13 cellular contexts compared by ENCODE assay signal in the genomic region with DNA sequence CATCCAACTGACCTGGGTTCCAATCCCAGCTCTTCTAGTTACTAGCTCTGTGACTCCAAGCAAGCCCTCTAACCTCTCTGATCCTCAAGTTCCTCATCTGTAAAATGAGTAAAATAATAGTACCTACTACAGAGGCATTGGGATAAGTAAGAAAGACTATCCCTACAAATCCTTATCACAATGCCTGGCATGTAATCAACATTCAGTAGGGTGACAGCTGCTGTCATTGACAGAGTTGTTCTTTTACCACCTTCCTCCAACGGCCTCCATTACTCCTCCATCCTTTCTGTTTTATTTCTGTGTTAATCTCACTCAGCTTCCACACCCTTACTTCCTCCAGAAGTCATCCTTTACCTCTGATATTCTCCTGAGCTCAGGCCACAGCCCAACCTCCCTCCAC. TPM values are rescaled to one million over a fixed set of nuclear protein-coding genes. Genes with fewer than 3 reads are reported as not detected.
A peak's percentile ranks its signal among the peaks of the same experiment; 100 is the strongest.
DNase-seq lines count a peak whose midpoint lies in the region; TF ChIP-seq lines count a peak whose summit lies in the region.
"Had no signal": no experiment of that assay in that cellular context is flagged by ENCODE, and none has a peak within 500 bp of the region (broad histone marks: within the 10 kb centered on the region; RNA-seq: fewer than 3 reads in every experiment).

No MANE protein-coding gene starts in this region.

- no peak overlapping the region for H2AFZ ChIP-seq in mesenchymal stem cell (ENCODE audit: low read depth, low read length)

- TF ChIP-seq CTCF in MCF 10A (IDR thresholded peaks at IDR 0.05; ENCODE audit: unreplicated experiment) (no peak), tibial artery (IDR thresholded peaks at IDR 0.05) (no peak)

- CTCF ChIA-PET in MCF 10A (lab: Yijun Ruan, JAX) = interaction anchor here (0.6 to 52.5 kb wide), 22 partner anchors 10 to 1931 kb away, joined by 3 to 1243 read pairs (median 4); no protein-coding TSS in a partner anchor
- CTCF ChIA-PET in activated CD4-positive, alpha-beta memory T cell treated with anti-CD3 and anti-CD28 coated beads for 36 hours (lab: Charles Lee) = interaction anchor here (1.0 to 4.6 kb wide), 4 partner anchors 10 to 68 kb away, joined by 3 to 39 read pairs (median 9); no protein-coding TSS in a partner anchor

- H3K4me1 Mint-ChIP-seq in MCF 10A (ENCODE audit: insufficient read depth, unreplicated experiment) = peaks cover 26% of the 10 kb centered on the region
- no peaks in the 10 kb centered on the region for H3K4me1 Mint-ChIP-seq in activated CD4-positive, alpha-beta memory T cell treated with anti-CD3 and anti-CD28 coated beads for 36 hours (ENCODE audit: low read depth)

- no peaks in the 10 kb centered on the region for H3K9me3 Mint-ChIP-seq in MCF 10A (ENCODE audit: unreplicated experiment)
- no peaks in the 10 kb centered on the region for H3K9me3 Mint-ChIP-seq in activated CD4-positive, alpha-beta memory T cell treated with anti-CD3 and anti-CD28 coated beads for 36 hours
- H3K9me3 Mint-ChIP-seq: activated CD4-positive, alpha-beta T cell treated with anti-CD3 and anti-CD28 coated beads, Interleukin-2, amount 10 ng/mL, durations not matched to agents 7 days and 5 days had no signal

- DNase-seq in MCF 10A (ENCODE audit: unreplicated experiment) (no peak), mesenchymal stem cell (no peak), tibial artery (no peak), retina (no peak), activated T-cell treated with anti-CD3 and anti-CD28 coated beads for 4 hours (no peak)
- no peak for DNase-seq in activated CD4-positive, alpha-beta memory T cell treated with anti-CD3 and anti-CD28 coated beads for 36 hours
- DNase-seq: activated CD4-positive, alpha-beta T cell treated with anti-CD3 and anti-CD28 coated beads, Interleukin-2, amount 10 ng/mL, durations not matched to agents 7 days and 5 days; activated naive CD4-positive, alpha-beta T cell; left lung; stomach had no signal

- no peaks in the 10 kb centered on the region for H3K27me3 ChIP-seq in HUES48 (ENCODE audit: control insufficient read depth, insufficient read depth, low read length)
- no peaks in the 10 kb centered on the region for H3K27me3 ChIP-seq in mesenchymal stem cell (ENCODE audit: control insufficient read depth in 1 of 2, insufficient read depth in 1 of 2, low read length in 2 of 2)
- no peaks in the 10 kb centered on the region for H3K27me3 ChIP-seq in tibial artery
- H3K27me3 ChIP-seq: BLaER1 treated with 17β-estradiol and CSF1 and Interleukin-3, amounts not matched to agents 10 nM and 100 nM; left lung; stomach had no signal

- peak overlapping the region; percentile 9 for H2BK120ac ChIP-seq in mesenchymal stem cell (ENCODE audit: low read depth, low read length)

- H3K9me3 ChIP-seq in HUES48 (ENCODE audit: control insufficient read depth, insufficient read depth, low read length) (no peaks in the 10 kb centered on the region), mesenchymal stem cell (ENCODE audit: control insufficient read depth, low read length) (no peaks in the 10 kb centered on the region), tibial artery (no peaks in the 10 kb centered on the region)
- H3K9me3 ChIP-seq: BLaER1 treated with 17β-estradiol and CSF1 and Interleukin-3, amounts not matched to agents 10 nM and 100 nM; left lung; stomach had no signal

- POLR2A ChIA-PET in MCF 10A (lab: Yijun Ruan, JAX) = interaction anchor here (0.6 to 5.0 kb wide), 8 partner anchors 9 to 954 kb away, joined by 3 to 30 read pairs (median 4); a partner anchor contains a TSS
- POLR2A ChIA-PET in activated CD4-positive, alpha-beta memory T cell treated with anti-CD3 and anti-CD28 coated beads for 36 hours (lab: Charles Lee) = no interaction called here

- H3K27ac Mint-ChIP-seq in MCF 10A (ENCODE audit: low read depth, unreplicated experiment) = peak overlapping the region; percentile 85
- H3K27ac Mint-ChIP-seq in activated CD4-positive, alpha-beta memory T cell treated with anti-CD3 and anti-CD28 coated beads for 36 hours = no peak overlapping the region
- H3K27ac Mint-ChIP-seq: activated CD4-positive, alpha-beta T cell treated with anti-CD3 and anti-CD28 coated beads, Interleukin-2, amount 10 ng/mL, durations not matched to agents 7 days and 5 days had no signal

- H3K9ac ChIP-seq in HUES48 (ENCODE audit: low read depth, low read length) (no peak overlapping the region), mesenchymal stem cell (ENCODE audit: low read length) (peak overlapping the region; percentile 39)
- H3K9ac ChIP-seq: BLaER1 treated with 17β-estradiol and CSF1 and Interleukin-3, amounts not matched to agents 10 nM and 100 nM had no signal

- H2BK5ac ChIP-seq in mesenchymal stem cell (ENCODE audit: low read depth, low read length, poor library complexity, severe bottlenecking) = peak overlapping the region; percentile 34

- peak overlapping the region; percentile 74 for H3K27ac ChIP-seq in HUES48 (ENCODE audit: low read depth, low read length)
- H3K27ac ChIP-seq in mesenchymal stem cell (ENCODE audit: low read length, poor library complexity, severe bottlenecking) = peak overlapping the region; percentile 88
- peak overlapping the region; percentile 68 to 75 for H3K27ac ChIP-seq in tibial artery
- H3K27ac ChIP-seq: BLaER1 treated with 17β-estradiol and CSF1 and Interleukin-3, amounts not matched to agents 10 nM and 100 nM; left lung; SK-N-MC had no signal

- WGBS in mesenchymal stem cell = 78% methylated on average over 1 of the region's 1 CpG

- H3K36me3 Mint-ChIP-seq in MCF 10A (ENCODE audit: insufficient read depth, unreplicated experiment) = no peaks in the 10 kb centered on the region
- no peaks in the 10 kb centered on the region for H3K36me3 Mint-ChIP-seq in activated CD4-positive, alpha-beta memory T cell treated with anti-CD3 and anti-CD28 coated beads for 36 hours

- no peaks in the 10 kb centered on the region for H3K27me3 Mint-ChIP-seq in MCF 10A (ENCODE audit: insufficient read depth, unreplicated experiment)
- H3K27me3 Mint-ChIP-seq in activated CD4-positive, alpha-beta memory T cell treated with anti-CD3 and anti-CD28 coated beads for 36 hours = peaks cover 3% of the 10 kb centered on the region

- H3K36me3 ChIP-seq in HUES48 (ENCODE audit: control insufficient read depth, insufficient read depth, low read length) = no peaks in the 10 kb centered on the region
- H3K36me3 ChIP-seq in mesenchymal stem cell (ENCODE audit: control insufficient read depth in 1 of 2, insufficient read depth in 2 of 2, low read depth in 1 of 2, low read length in 2 of 2) = no peaks in the 10 kb centered on the region
- H3K36me3 ChIP-seq in tibial artery = no peaks in the 10 kb centered on the region
- H3K36me3 ChIP-seq: BLaER1 treated with 17β-estradiol and CSF1 and Interleukin-3, amounts not matched to agents 10 nM and 100 nM; left lung; stomach had no signal

- H3K4me2 ChIP-seq in mesenchymal stem cell (ENCODE audit: low read length, poor library complexity, severe bottlenecking) = no peak overlapping the region
- H3K4me2 ChIP-seq: BLaER1 treated with 17β-estradiol and CSF1 and Interleukin-3, amounts not matched to agents 10 nM and 100 nM had no signal

- peak overlapping the region in 1 of 2 experiments; percentile 83 for H3K23ac ChIP-seq in mesenchymal stem cell (ENCODE audit: low read length in 2 of 2)

- H3K4me3 ChIP-seq in HUES48 (ENCODE audit: low read depth, low read length) = no peak overlapping the region
- peak overlapping the region in 1 of 2 experiments; percentile 10 for H3K4me3 ChIP-seq in mesenchymal stem cell (ENCODE audit: insufficient read depth in 1 of 2, low read depth in 1 of 2, low read length in 2 of 2)
- peak overlapping the region; percentile 23 to 33 for H3K4me3 ChIP-seq in tibial artery
- H3K4me3 ChIP-seq: BLaER1 treated with 17β-estradiol and CSF1 and Interleukin-3, amounts not matched to agents 10 nM and 100 nM; left lung; SK-N-MC; stomach had no signal

- no peak overlapping the region for H3K14ac ChIP-seq in mesenchymal stem cell (ENCODE audit: low read length in 2 of 2)

- BruUV-seq in MCF 10A (replicated peaks; lab: Mats Ljungman, UMichigan) = no TSS peak

- peak overlapping the region; percentile 2 for H2AK5ac ChIP-seq in mesenchymal stem cell (ENCODE audit: low read length, severe bottlenecking)

- peak overlapping the region; percentile 78 to 83 for H3K4ac ChIP-seq in mesenchymal stem cell (ENCODE audit: low read depth in 1 of 2, low read length in 2 of 2)

- intact Hi-C loops in MCF 10A (cut with micrococcal nuclease) = loop anchor here (1.0 kb wide), 1 partner anchor 34 kb away; no protein-coding TSS in a partner anchor
- intact Hi-C loops in tibial artery (cut with DNase I; ENCODE audit: low total_unique reads) = no loop called here
- intact Hi-C loops in activated CD4-positive, alpha-beta memory T cell treated with anti-CD3 and anti-CD28 coated beads for 36 hours (cut with micrococcal nuclease) = no loop called here

- H4K91ac ChIP-seq in mesenchymal stem cell (ENCODE audit: low read length) = peak overlapping the region; percentile 91

- peak overlapping the region; percentile 63 to 84 for H2BK12ac ChIP-seq in mesenchymal stem cell (ENCODE audit: low read length in 2 of 2)

- peaks cover 14% of the 10 kb centered on the region for H3K4me1 ChIP-seq in HUES48 (ENCODE audit: control insufficient read depth, insufficient read depth, low read length)
- H3K4me1 ChIP-seq in mesenchymal stem cell (ENCODE audit: control insufficient read depth, insufficient read depth, low read depth, low read length) = peaks cover 12% of the 10 kb centered on the region
- peaks cover 0 to 32% (median 12%) of the 10 kb centered on the region in 4 donors for H3K4me1 ChIP-seq in tibial artery

- no peaks in the 10 kb centered on the region for H3K79me1 ChIP-seq in mesenchymal stem cell (replicated peaks; ENCODE audit: low read length, poor library complexity, severe bottlenecking)

- peak overlapping the region; percentile 82 to 91 for H3K18ac ChIP-seq in mesenchymal stem cell (ENCODE audit: low read depth in 1 of 2, low read length in 2 of 2)

- H2BK15ac ChIP-seq in mesenchymal stem cell (ENCODE audit: low read depth, poor library complexity, severe bottlenecking) = no peak overlapping the region

- H4K8ac ChIP-seq in mesenchymal stem cell (ENCODE audit: low read length) = peak overlapping the region; percentile 87

- peak overlapping the region; percentile 48 for H3K4me3 Mint-ChIP-seq in MCF 10A (ENCODE audit: unreplicated experiment)
- no peak overlapping the region for H3K4me3 Mint-ChIP-seq in activated CD4-positive, alpha-beta memory T cell treated with anti-CD3 and anti-CD28 coated beads for 36 hours
- H3K4me3 Mint-ChIP-seq: activated CD4-positive, alpha-beta T cell treated with anti-CD3 and anti-CD28 coated beads, Interleukin-2, amount 10 ng/mL, durations not matched to agents 7 days and 5 days had no signal

RNA-seq across cellular contexts. Expression of a gene that starts 40.4 kb away (rescaled TPM):
- 0.34 and 0.65 TPM in 2 replicates for total RNA-seq in MCF 10A (2022)
- 1.3 TPM for polyA plus RNA-seq in mesenchymal stem cell (2013, experiment 1 of 2)
- 1.8 TPM for polyA plus RNA-seq in mesenchymal stem cell (2013, experiment 2 of 2)
- total RNA-seq in activated CD4-positive, alpha-beta memory T cell treated with anti-CD3 and anti-CD28 coated beads for 36 hours = not detected
- total RNA-seq: activated CD4-positive, alpha-beta T cell treated with anti-CD3 and anti-CD28 coated beads, Interleukin-2, amount 10 ng/mL, durations not matched to agents 7 days and 5 days had no signal
